In the genomic region with DNA sequence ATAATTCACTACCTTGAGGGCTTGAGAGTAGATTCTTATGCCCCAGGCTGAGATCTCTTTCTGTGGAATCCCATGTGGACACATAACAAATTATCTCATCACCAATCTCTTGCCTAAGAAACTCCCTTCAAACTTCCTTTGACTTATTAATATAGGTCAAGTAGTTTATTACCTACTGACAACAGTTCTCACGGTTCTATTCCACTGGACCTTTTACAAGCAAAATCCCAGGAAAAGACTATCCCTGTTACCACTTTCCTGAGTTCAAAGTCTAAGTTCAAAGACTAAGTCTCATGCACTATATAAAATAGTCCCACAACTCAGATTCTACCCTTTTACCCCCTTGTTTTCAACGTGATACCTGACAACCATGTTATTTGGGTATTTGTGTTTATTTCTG, we compare ENCODE assay signal across 24 cellular contexts.
"Had no signal": no experiment of that assay in that cellular context is flagged by ENCODE, and none has a peak within 500 bp of the region (broad histone marks: within the 10 kb centered on the region; RNA-seq: fewer than 3 reads in every experiment).

No MANE protein-coding gene starts in this region.

- DNase-seq: cerebellar nuclear complex; colonic mucosa; cortex of kidney; effector CD8-positive, alpha-beta T cell; effector memory CD8-positive, alpha-beta T cell; endodermal cell; foreskin fibroblast; foreskin melanocyte; gastrocnemius medialis; hypothalamus; immature natural killer cell; islet precursor cell; kidney; kidney glomerular epithelial cell; left lung; left ventricle myocardium superior; lower lobe of right lung; mesendoderm; midbrain; naive thymus-derived CD4-positive, alpha-beta T cell had no signal

- H3K4me2 ChIP-seq: hepatocyte had no signal

- H3K27ac ChIP-seq: colonic mucosa, epithelial cell of prostate, esophagus muscularis mucosa, gastrocnemius medialis, heart left ventricle, hepatocyte, left lung, lower lobe of right lung had no signal

- H3K4me3 ChIP-seq: colonic mucosa, esophagus muscularis mucosa, gastrocnemius medialis, heart left ventricle, hepatocyte, left lung, lower lobe of right lung had no signal

- H2AFZ ChIP-seq: hepatocyte had no signal

- H3K27me3 ChIP-seq: colonic mucosa, esophagus muscularis mucosa, gastrocnemius medialis, heart left ventricle, hepatocyte, left lung had no signal

- ATAC-seq: effector memory CD8-positive, alpha-beta T cell; gastrocnemius medialis; left lung; lower lobe of right lung; naive thymus-derived CD4-positive, alpha-beta T cell had no signal

- H3K4me1 ChIP-seq: colonic mucosa, gastrocnemius medialis, heart left ventricle, left lung, lower lobe of right lung had no signal

- H3K36me3 ChIP-seq: colonic mucosa, esophagus muscularis mucosa, gastrocnemius medialis, heart left ventricle, left lung, lower lobe of right lung had no signal

- H3K9me3 ChIP-seq: colonic mucosa, gastrocnemius medialis had no signal
